Comparison of ENCODE assay signal across 13 cellular contexts in genomic region chr2:179594268-179595112, GRCh38.
DNase-seq lines count a peak whose midpoint lies in the region; ATAC-seq and TF ChIP-seq lines count a peak whose summit lies in the region.
"Had no signal": no experiment of that assay in that cellular context is flagged by ENCODE, and none has a peak within 500 bp of the region (broad histone marks: within the 10 kb centered on the region; RNA-seq: fewer than 3 reads in every experiment).

No MANE protein-coding gene starts in this region.

- no peak overlapping the region for H3K4me3 ChIP-seq in right atrium auricular region
- no peak overlapping the region for H3K4me3 ChIP-seq in heart right ventricle
- H3K4me3 ChIP-seq in skeletal muscle tissue (ENCODE audit: low read length in 3 of 3) = peak overlapping the region; percentile 16 to 61 (median 46)
- no peak overlapping the region for H3K4me3 ChIP-seq in Karpas-422 (ENCODE audit: low read length)
- H3K4me3 ChIP-seq: BLaER1 treated with 17β-estradiol and CSF1 and Interleukin-3, amounts not matched to agents 10 nM and 100 nM; GM12878 had no signal

- WGBS in heart right ventricle, 2 donors = 68 to 69% methylated on average over 2 of the region's 2 CpGs

- H3K9ac ChIP-seq in skeletal muscle tissue (ENCODE audit: low read depth in 1 of 3, low read length in 3 of 3) (peak overlapping the region; percentile 24 to 82 (median 52)), Karpas-422 (ENCODE audit: low read length) (no peak overlapping the region)
- H3K9ac ChIP-seq: BLaER1 treated with 17β-estradiol and CSF1 and Interleukin-3, amounts not matched to agents 10 nM and 100 nM had no signal

- no peak overlapping the region for H2AFZ ChIP-seq in Karpas-422 (ENCODE audit: low read length)

- H3K9me2 ChIP-seq in Karpas-422 (replicated peaks; ENCODE audit: insufficient read depth, low read length) = no peaks in the 10 kb centered on the region

- no peaks in the 10 kb centered on the region for H4K20me1 ChIP-seq in Karpas-422 (ENCODE audit: insufficient read depth, low read depth, low read length)
- H4K20me1 ChIP-seq: BLaER1 treated with 17β-estradiol and CSF1 and Interleukin-3, amounts not matched to agents 10 nM and 100 nM had no signal

- H3K27ac ChIP-seq in right atrium auricular region (peak overlapping the region in 1 of 2 donors; percentile 13), heart right ventricle (peak overlapping the region in 2 of 10 donors; percentile 16 to 24), skeletal muscle tissue (ENCODE audit: low read depth, low read length) (peak overlapping the region; percentile 85), Karpas-422 (ENCODE audit: low read length) (no peak overlapping the region)
- H3K27ac ChIP-seq: BLaER1 treated with 17β-estradiol and CSF1 and Interleukin-3, amounts not matched to agents 10 nM and 100 nM had no signal

- ATAC-seq in Right ventricle myocardium superior (ENCODE audit: poor library complexity) = peak; percentile 93
- peak; percentile 33 to 95 (median 88) for ATAC-seq in heart right ventricle
- no peak for ATAC-seq in HG02678 (IDR thresholded peaks at IDR 0.05; ENCODE audit: unreplicated experiment)
- ATAC-seq: CD8-positive, alpha-beta T cell had no signal

- no peak overlapping the region for H3K4me2 ChIP-seq in Karpas-422 (ENCODE audit: low read depth, low read length, poor library complexity, severe bottlenecking)
- H3K4me2 ChIP-seq: BLaER1 treated with 17β-estradiol and CSF1 and Interleukin-3, amounts not matched to agents 10 nM and 100 nM had no signal

- no peaks in the 10 kb centered on the region for H3K36me3 ChIP-seq in right atrium auricular region
- H3K36me3 ChIP-seq in heart right ventricle = no peaks in the 10 kb centered on the region
- no peaks in the 10 kb centered on the region for H3K36me3 ChIP-seq in skeletal muscle tissue (ENCODE audit: control insufficient read depth in 3 of 3, insufficient read depth in 3 of 3, low read length in 3 of 3)
- H3K36me3 ChIP-seq in Karpas-422 (ENCODE audit: insufficient read depth, low read length) = no peaks in the 10 kb centered on the region
- H3K36me3 ChIP-seq: BLaER1 treated with 17β-estradiol and CSF1 and Interleukin-3, amounts not matched to agents 10 nM and 100 nM had no signal

- H3K79me2 ChIP-seq in Karpas-422 (ENCODE audit: low read length) = no peaks in the 10 kb centered on the region

- H3K27me3 ChIP-seq in right atrium auricular region = no peaks in the 10 kb centered on the region
- H3K27me3 ChIP-seq in heart right ventricle = no peaks in the 10 kb centered on the region
- no peaks in the 10 kb centered on the region for H3K27me3 ChIP-seq in skeletal muscle tissue (ENCODE audit: control insufficient read depth in 3 of 3, insufficient read depth in 3 of 3, low read length in 3 of 3)
- no peaks in the 10 kb centered on the region for H3K27me3 ChIP-seq in Karpas-422 (ENCODE audit: low read length)
- H3K27me3 ChIP-seq: BLaER1 treated with 17β-estradiol and CSF1 and Interleukin-3, amounts not matched to agents 10 nM and 100 nM had no signal

- intact Hi-C loops in Right ventricle myocardium superior (cut with DNase I) (no loop called here), heart right ventricle (cut with DNase I) (loop anchor here in 3 of 10 donors (10.0 kb wide), 2 partner anchors 80 to 150 kb away; no protein-coding TSS in a partner anchor)

- DNase-seq in Right ventricle myocardium superior (no peak), right atrium auricular region (ENCODE audit: low spot score) (no peak), heart right ventricle (peak in 1 of 2 donors; percentile 23), myocyte (ENCODE audit: low read depth) (peak; percentile 46), activated gamma-delta T cell (lab: John Stamatoyannopoulos, UW) (no peak), Karpas-422 (no peak)
- DNase-seq: Calu3; CD8-positive, alpha-beta T cell; DMS79 treated with DMSO at 0.1 percent for 48 hours had no signal

- no peaks in the 10 kb centered on the region for H3K9me3 ChIP-seq in right atrium auricular region
- H3K9me3 ChIP-seq in heart right ventricle = peaks cover 0 to 12% (median 0%) of the 10 kb centered on the region in 11 donors
- no peaks in the 10 kb centered on the region for H3K9me3 ChIP-seq in skeletal muscle tissue (ENCODE audit: control insufficient read depth in 3 of 3, low read length in 3 of 3)
- H3K9me3 ChIP-seq in Karpas-422 (ENCODE audit: low read length) = no peaks in the 10 kb centered on the region
- H3K9me3 ChIP-seq: BLaER1 treated with 17β-estradiol and CSF1 and Interleukin-3, amounts not matched to agents 10 nM and 100 nM had no signal

- no peak for TF ChIP-seq CTCF in right atrium auricular region (IDR thresholded peaks at IDR 0.05)
- TF ChIP-seq CTCF in heart right ventricle (IDR thresholded peaks at IDR 0.05) = no peak

- H3K4me1 ChIP-seq in right atrium auricular region = no peaks in the 10 kb centered on the region
- H3K4me1 ChIP-seq in heart right ventricle = peaks cover 0 to 6% (median 0%) of the 10 kb centered on the region in 9 donors
- no peaks in the 10 kb centered on the region for H3K4me1 ChIP-seq in skeletal muscle tissue (ENCODE audit: control insufficient read depth in 3 of 3, insufficient read depth in 3 of 3, low read length in 3 of 3)
- H3K4me1 ChIP-seq in Karpas-422 (ENCODE audit: low read length) = no peaks in the 10 kb centered on the region
- H3K4me1 ChIP-seq: BLaER1 treated with 17β-estradiol and CSF1 and Interleukin-3, amounts not matched to agents 10 nM and 100 nM had no signal

Comparison
In these comparisons a context has a peak if more than half of its experiments do, and no peak if none do; other contexts are left out.
1. H3K4me3 ChIP-seq: peak in skeletal muscle tissue (3 of 3); none in right atrium auricular region (0 of 2), heart right ventricle (0 of 10) and Karpas-422 (single experiment).